1 cellular context compared by ENCODE assay signal in genomic region chr7:23956769-23957556, GRCh38.
TF ChIP-seq lines count a peak whose summit lies in the region.

No MANE protein-coding gene starts in this region.

TF ChIP-seq in HepG2, 621 proteins besides CTCF, POLR2A, EP300 and RAD21 (continued from another document and continues in another):
- no peak for TF ChIP-seq HNF1A (IDR thresholded peaks at IDR 0.05; ENCODE audit: low read depth)
- no peak for TF ChIP-seq HNF1A (CRISPR knock-in tag; IDR thresholded peaks at IDR 0.05; ENCODE audit: borderline replicate concordance)
- no peak for TF ChIP-seq PAF1 (CRISPR knock-in tag; IDR thresholded peaks at IDR 0.05)
- peak; percentile 45; the same call in 1 of the 2 replicates for TF ChIP-seq ZNF441 (CRISPR knock-in tag; IDR thresholded peaks at IDR 0.05; ENCODE audit: borderline replicate concordance)
- TF ChIP-seq ZNF275 (CRISPR knock-in tag; IDR thresholded peaks at IDR 0.05; ENCODE audit: borderline replicate concordance): no peak
- TF ChIP-seq PRPF4 (IDR thresholded peaks at IDR 0.05; ENCODE audit: low read depth, low read length, poor library complexity, severe bottlenecking): no peak
- no peak for TF ChIP-seq MXD1 (CRISPR knock-in tag; IDR thresholded peaks at IDR 0.05)
- TF ChIP-seq ATF7-NPFF (CRISPR knock-in tag; IDR thresholded peaks at IDR 0.05; ENCODE audit: low read depth): no peak
- no peak for TF ChIP-seq ZBTB33 (CRISPR knock-in tag; IDR thresholded peaks at IDR 0.05)
- TF ChIP-seq PREB (CRISPR knock-in tag; IDR thresholded peaks at IDR 0.05): no peak
- no peak for TF ChIP-seq ZNF557 (CRISPR knock-in tag; IDR thresholded peaks at IDR 0.05)
- no peak for TF ChIP-seq ZNF777 (CRISPR knock-in tag; IDR thresholded peaks at IDR 0.05)
- TF ChIP-seq SNAPC4 (CRISPR knock-in tag; IDR thresholded peaks at IDR 0.05): no peak
- TF ChIP-seq FOXO4 (CRISPR knock-in tag; conservative IDR thresholded peaks at IDR 0.05): no peak
- TF ChIP-seq ZNF333 (CRISPR knock-in tag; IDR thresholded peaks at IDR 0.05; ENCODE audit: borderline replicate concordance): no peak
- no peak for TF ChIP-seq NPAS2 (CRISPR knock-in tag; IDR thresholded peaks at IDR 0.05; ENCODE audit: borderline replicate concordance)
- no peak for TF ChIP-seq TCF12 (IDR thresholded peaks at IDR 0.05)
- TF ChIP-seq TCF12 (CRISPR knock-in tag; IDR thresholded peaks at IDR 0.05): no peak
- TF ChIP-seq ZNF816 (CRISPR knock-in tag; IDR thresholded peaks at IDR 0.05; ENCODE audit: borderline replicate concordance): no peak
- no peak for TF ChIP-seq TBX2 (CRISPR knock-in tag; IDR thresholded peaks at IDR 0.05; ENCODE audit: borderline replicate concordance)
- TF ChIP-seq RBAK (CRISPR knock-in tag; IDR thresholded peaks at IDR 0.05): no peak
- TF ChIP-seq ZBTB38 (CRISPR knock-in tag; IDR thresholded peaks at IDR 0.05): no peak
- peak; percentile 1; the same call in 1 of the 2 replicates for TF ChIP-seq SOX5 (CRISPR knock-in tag; IDR thresholded peaks at IDR 0.05; ENCODE audit: borderline replicate concordance)
- TF ChIP-seq MEF2D (CRISPR knock-in tag; IDR thresholded peaks at IDR 0.05): peak; percentile 100
- no peak for TF ChIP-seq ZNF274 (CRISPR knock-in tag; IDR thresholded peaks at IDR 0.05)
- TF ChIP-seq ZNF343 (CRISPR knock-in tag; IDR thresholded peaks at IDR 0.05): no peak
- no peak for TF ChIP-seq MTA3 (CRISPR knock-in tag; IDR thresholded peaks at IDR 0.05)
- TF ChIP-seq MYC (CRISPR knock-in tag; IDR thresholded peaks at IDR 0.05; ENCODE audit: borderline replicate concordance): no peak
- TF ChIP-seq KLF9 (CRISPR knock-in tag; IDR thresholded peaks at IDR 0.05; ENCODE audit: low read depth): no peak
- TF ChIP-seq POLR2AphosphoS2 (IDR thresholded peaks at IDR 0.05; ENCODE audit: low read depth, low read length): no peak
- no peak for TF ChIP-seq ZNF704 (CRISPR knock-in tag; IDR thresholded peaks at IDR 0.05; ENCODE audit: borderline replicate concordance)
- TF ChIP-seq GLI4 (CRISPR knock-in tag; IDR thresholded peaks at IDR 0.05; ENCODE audit: borderline replicate concordance): no peak
- no peak for TF ChIP-seq ZNF383 (CRISPR knock-in tag; IDR thresholded peaks at IDR 0.05; ENCODE audit: borderline replicate concordance)
- no peak for TF ChIP-seq HNRNPK (IDR thresholded peaks at IDR 0.05; ENCODE audit: low read depth, low read length, poor library complexity, severe bottlenecking)
- no peak for TF ChIP-seq KAT2B (IDR thresholded peaks at IDR 0.05; ENCODE audit: borderline replicate concordance, low read depth, low read length)
- TF ChIP-seq DBP (CRISPR knock-in tag; IDR thresholded peaks at IDR 0.05; ENCODE audit: not compliant biosample characterization): no peak
- no peak for TF ChIP-seq TSC22D2 (CRISPR knock-in tag; IDR thresholded peaks at IDR 0.05; ENCODE audit: borderline replicate concordance)
- TF ChIP-seq NR2F6 (IDR thresholded peaks at IDR 0.05): no peak
- no peak for TF ChIP-seq NR2F6 (CRISPR knock-in tag; IDR thresholded peaks at IDR 0.05)
- no peak for TF ChIP-seq RFX1 (IDR thresholded peaks at IDR 0.05)
- no peak for TF ChIP-seq ZNF512 (CRISPR knock-in tag; IDR thresholded peaks at IDR 0.05)
